9 cellular contexts compared by ENCODE assay signal in the genomic region with DNA sequence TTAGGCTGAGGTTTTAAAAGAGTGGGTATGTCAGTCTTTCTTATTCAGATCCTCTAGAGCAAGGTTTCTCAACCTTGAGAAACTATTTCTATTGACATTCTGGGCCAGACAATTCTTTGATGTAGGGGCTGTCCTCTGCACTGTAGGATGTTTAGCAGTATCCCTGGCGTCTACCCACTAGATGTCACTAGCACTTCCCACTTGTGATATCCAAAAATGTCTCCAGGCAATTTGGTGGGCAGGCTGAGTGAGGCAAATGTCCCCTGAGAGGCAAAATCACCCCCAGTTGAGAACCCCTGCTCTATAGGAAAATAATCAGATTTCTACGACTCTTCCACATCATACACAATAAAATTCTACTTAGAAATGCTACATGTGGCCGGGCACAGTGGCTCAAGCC. TPM values are rescaled to one million over a fixed set of nuclear protein-coding genes. Genes with fewer than 3 reads are reported as not detected.
DNase-seq lines count a peak whose midpoint lies in the region; ATAC-seq and TF ChIP-seq lines count a peak whose summit lies in the region.
"Had no signal": no experiment of that assay in that cellular context is flagged by ENCODE, and none has a peak within 500 bp of the region (broad histone marks: within the 10 kb centered on the region; RNA-seq: fewer than 3 reads in every experiment).

No MANE protein-coding gene starts in this region.

- no peak for DNase-seq in GM12864 (ENCODE audit: low read depth)
- DNase-seq in NCI-H69 (lab: John Stamatoyannopoulos, UW): peak; percentile 48
- DNase-seq in neural progenitor cell (ENCODE audit: low spot score): peak; percentile 47
- DNase-seq in H7: no peak
- no peak for DNase-seq in right cardiac atrium

- peak overlapping the region; percentile 37 to 88 (median 63) for H3K4me3 Mint-ChIP-seq in brain
- peak overlapping the region; percentile 57 for H3K4me3 Mint-ChIP-seq in neural progenitor cell

- H3F3A ChIP-seq in neural progenitor cell (ENCODE audit: low read depth): peaks cover 30% of the 10 kb centered on the region

- intact Hi-C loops in right cardiac atrium (cut with DNase I): loop anchor here (5.0 to 10.0 kb wide), 3 partner anchors 121 to 223 kb away; partner anchors contain the start of genes NKAPL (in 2 of the 4) and ZKSCAN4 (in 2 of the 4)

- H4K20me1 ChIP-seq in BLaER1 (peaks cover 43% of the 10 kb centered on the region), neural progenitor cell (ENCODE audit: low read depth) (peaks cover 41% of the 10 kb centered on the region)

- 47% methylated on average over 3 of the region's 3 CpGs for WGBS in right cardiac atrium

- TF ChIP-seq CTCF in GM12864 (IDR thresholded peaks at IDR 0.05; ENCODE audit: low read depth, low read length, missing control alignments) (peak; percentile 49), brain (conservative IDR thresholded peaks at IDR 0.05) (peak; percentile 41 to 42), neural progenitor cell (IDR thresholded peaks at IDR 0.05) (peak; percentile 53)

- H3K27ac Mint-ChIP-seq in brain (peak overlapping the region; percentile 30 to 81 (median 74)), neural progenitor cell (no peak overlapping the region)

- H3K27me3 Mint-ChIP-seq in brain (peaks cover 15% of the 10 kb centered on the region), neural progenitor cell (ENCODE audit: insufficient read depth, low read depth) (peaks cover 11% of the 10 kb centered on the region)

- H3K9me3 ChIP-seq in BLaER1 (no peaks in the 10 kb centered on the region), neural progenitor cell (ENCODE audit: low read depth) (no peaks in the 10 kb centered on the region), right cardiac atrium (ENCODE audit: control insufficient read depth, low read length) (no peaks in the 10 kb centered on the region)
- H3K9me3 ChIP-seq: SJSA1 had no signal

- H3K36me3 Mint-ChIP-seq in brain (peaks cover 8% of the 10 kb centered on the region), neural progenitor cell (peaks cover 6% of the 10 kb centered on the region)

- no peak overlapping the region for H2AFZ ChIP-seq in neural progenitor cell (replicated peaks)

- ATAC-seq in HG03342 (IDR thresholded peaks at IDR 0.05; ENCODE audit: unreplicated experiment): no peak
- ATAC-seq in right cardiac atrium: no peak

- H3K9ac ChIP-seq in BLaER1 (no peak overlapping the region), neural progenitor cell (no peak overlapping the region)

- H3K36me3 ChIP-seq in BLaER1: peaks cover 45% of the 10 kb centered on the region
- peaks cover 6% of the 10 kb centered on the region for H3K36me3 ChIP-seq in neural progenitor cell
- H3K36me3 ChIP-seq in H7 (replicated peaks; ENCODE audit: control insufficient read depth, insufficient read depth, low read length): no peaks in the 10 kb centered on the region

- H3K4me3 ChIP-seq in BLaER1: no peak overlapping the region
- no peak overlapping the region for H3K4me3 ChIP-seq in GM12864 (ENCODE audit: low read depth, low read length)
- no peak overlapping the region for H3K4me3 ChIP-seq in neural progenitor cell
- H3K4me3 ChIP-seq in H7 (ENCODE audit: insufficient read depth, low read depth, low read length): no peak overlapping the region
- no peak overlapping the region for H3K4me3 ChIP-seq in right cardiac atrium (ENCODE audit: low read length)
- H3K4me3 ChIP-seq: SJSA1 had no signal

- no peaks in the 10 kb centered on the region for H3K27me3 ChIP-seq in BLaER1
- peaks cover 10% of the 10 kb centered on the region for H3K27me3 ChIP-seq in neural progenitor cell
- H3K27me3 ChIP-seq in H7 (ENCODE audit: control insufficient read depth, insufficient read depth, low read length): no peaks in the 10 kb centered on the region
- H3K27me3 ChIP-seq in right cardiac atrium (ENCODE audit: control insufficient read depth, insufficient read depth): no peaks in the 10 kb centered on the region
- H3K27me3 ChIP-seq: SJSA1 had no signal

- H3K9me3 Mint-ChIP-seq in brain: no peaks in the 10 kb centered on the region
- H3K9me3 Mint-ChIP-seq in neural progenitor cell: no peaks in the 10 kb centered on the region

- no peak overlapping the region for H3K27ac ChIP-seq in BLaER1
- no peak overlapping the region for H3K27ac ChIP-seq in neural progenitor cell
- H3K27ac ChIP-seq in right cardiac atrium (ENCODE audit: low read length): no peak overlapping the region
- H3K27ac ChIP-seq: SJSA1 had no signal

- peak overlapping the region; percentile 40 for H3K4me2 ChIP-seq in BLaER1
- peak overlapping the region; percentile 22 for H3K4me2 ChIP-seq in neural progenitor cell

- H3K79me2 ChIP-seq in neural progenitor cell (ENCODE audit: low read depth): peaks cover 76% of the 10 kb centered on the region

- peaks cover 70% of the 10 kb centered on the region for H3K4me1 Mint-ChIP-seq in brain
- H3K4me1 Mint-ChIP-seq in neural progenitor cell: peaks cover 28% of the 10 kb centered on the region

- H3K4me1 ChIP-seq in BLaER1 (peaks cover 33% of the 10 kb centered on the region), neural progenitor cell (peaks cover 13% of the 10 kb centered on the region), right cardiac atrium (ENCODE audit: control insufficient read depth, insufficient read depth, low read length) (no peaks in the 10 kb centered on the region)

RNA-seq across cellular contexts. Expression of gene ZKSCAN8, which starts 7.7 kb away (rescaled TPM):
- 15.2 TPM for polyA plus RNA-seq in brain (ENCODE audit: insufficient read depth, low read depth, low replicate concordance)
- 42.7 and 43.1 TPM in 2 replicates for total RNA-seq in neural progenitor cell (ENCODE audit: low replicate concordance)
- total RNA-seq in H7 (2014; rRNA removed; shearing (Covaris generic)): 13.4 and 18.6 TPM in 2 replicates
- 10 to 100 TPM; 15.2 to 18.2 (median 16.3) TPM for total RNA-seq in right cardiac atrium
- 5.5 TPM for polyA plus RNA-seq in right cardiac atrium

RNA-seq across cellular contexts. Expression of gene ZSCAN16, which starts 9.6 kb away (rescaled TPM):
- 14.9 TPM for polyA plus RNA-seq in brain (ENCODE audit: insufficient read depth, low read depth, low replicate concordance)
- total RNA-seq in neural progenitor cell (ENCODE audit: low replicate concordance): 8.4 and 17.7 TPM in 2 replicates
- 4.0 and 4.3 TPM in 2 replicates for total RNA-seq in H7 (2014; rRNA removed; shearing (Covaris generic))
- 1 to 10 TPM; 2.5 to 3.2 (median 2.8) TPM for total RNA-seq in right cardiac atrium
- polyA plus RNA-seq in right cardiac atrium: 2.9 TPM

RNA-seq across cellular contexts. Expression of gene ZNF165, which starts 53.6 kb away (rescaled TPM):
- polyA plus RNA-seq in brain (ENCODE audit: insufficient read depth, low read depth, low replicate concordance): 1.2 TPM
- 1.9 and 2.1 TPM in 2 replicates for total RNA-seq in neural progenitor cell (ENCODE audit: low replicate concordance)
- 2.1 and 3.5 TPM in 2 replicates for total RNA-seq in H7 (2014; rRNA removed; shearing (Covaris generic))
- under 1 TPM; 0.28 to 0.83 (median 0.47) TPM for total RNA-seq in right cardiac atrium
- polyA plus RNA-seq in right cardiac atrium: 0.36 TPM

Comparison
In these comparisons a context has a peak if more than half of its experiments do, and no peak if none do; other contexts are left out.
1. DNase-seq: peak in NCI-H69 (single experiment) and neural progenitor cell (single experiment); none in GM12864 (single experiment), H7 (single experiment) and right cardiac atrium (0 of 3).
2. Peak in every context shown above with its lines, with median percentiles within 50 percentile points of each other: CTCF ChIP-seq.